8 cellular contexts compared by ENCODE assay signal in the genomic region with DNA sequence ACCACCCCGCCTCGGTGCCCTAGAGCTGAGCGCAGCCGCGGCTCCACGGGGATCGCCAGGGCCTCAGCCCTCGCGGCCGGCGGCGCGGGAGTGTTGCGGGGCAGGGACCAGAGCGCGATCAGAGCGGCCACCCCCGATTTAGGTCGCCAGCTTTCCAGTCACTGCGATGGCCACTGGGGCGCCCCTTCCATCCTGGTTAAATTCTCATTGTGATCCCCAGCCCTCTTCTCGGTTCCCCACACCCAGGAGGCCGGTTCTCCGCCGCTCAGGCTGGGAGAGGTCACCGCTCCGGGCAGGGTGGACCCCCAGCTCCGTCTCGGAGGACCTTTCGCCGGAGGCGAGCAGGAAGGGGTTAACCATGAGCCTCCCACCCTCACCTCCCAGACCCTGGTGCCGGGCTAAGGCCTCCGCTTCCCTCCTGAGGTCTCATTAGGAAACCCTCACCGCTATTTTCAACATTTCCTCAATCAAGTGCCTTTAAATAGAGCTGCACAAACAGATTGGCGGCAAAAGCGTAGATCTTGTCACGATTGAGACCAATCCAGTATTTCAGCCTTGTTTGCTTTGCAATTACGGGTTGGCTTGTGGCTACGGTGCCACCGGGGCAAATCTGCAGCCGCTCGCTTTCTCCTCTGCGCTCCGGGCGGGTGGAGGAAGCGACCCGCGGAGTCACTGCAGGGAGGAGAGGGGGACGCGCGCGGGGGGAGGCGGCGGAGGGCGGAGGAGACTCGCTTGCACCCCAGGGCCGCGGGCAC. TPM values are rescaled to one million over a fixed set of nuclear protein-coding genes. Genes with fewer than 3 reads are reported as not detected.
A peak's percentile ranks its signal among the peaks of the same experiment; 100 is the strongest.
DNase-seq lines count a peak whose midpoint lies in the region; ATAC-seq and TF ChIP-seq lines count a peak whose summit lies in the region.

No MANE protein-coding gene starts in this region.

- H3K27ac ChIP-seq in colonic mucosa: peak overlapping the region; percentile 2

- no peaks in the 10 kb centered on the region for H3K36me3 ChIP-seq in colonic mucosa
- no peaks in the 10 kb centered on the region for H3K36me3 ChIP-seq in mucosa of stomach (ENCODE audit: control insufficient read depth, insufficient read depth, low read length)

- H3K27me3 ChIP-seq in colonic mucosa (peaks cover 62% of the 10 kb centered on the region), mucosa of stomach (ENCODE audit: control insufficient read depth, insufficient read depth, low read length) (peaks cover 90% of the 10 kb centered on the region)

- intact Hi-C loops in colonic mucosa (cut with DNase I): no loop called here

- no peaks in the 10 kb centered on the region for H3K9me3 ChIP-seq in colonic mucosa
- H3K9me3 ChIP-seq in mucosa of stomach (ENCODE audit: control insufficient read depth, low read length): no peaks in the 10 kb centered on the region

- TF ChIP-seq CTCF in colonic mucosa (IDR thresholded peaks at IDR 0.05): no peak

- no peak for ATAC-seq in HG02938 (IDR thresholded peaks at IDR 0.05; ENCODE audit: unreplicated experiment)

- peak overlapping the region in 1 of 2 donors; percentile 28 for H3K9ac ChIP-seq in colonic mucosa (ENCODE audit: low read depth in 2 of 2, low read length in 2 of 2)
- peak overlapping the region; percentile 8 for H3K9ac ChIP-seq in mucosa of stomach (ENCODE audit: low read length)

- DNase-seq in EH (ENCODE audit: low read depth): peak; percentile 20
- DNase-seq in NCI-H1105 treated with DMSO at 0.1 percent for 48 hours (lab: John Stamatoyannopoulos, UW): peak; percentile 71
- no peak for DNase-seq in colonic mucosa
- DNase-seq in amniotic stem cell (lab: John Stamatoyannopoulos, UW): no peak
- DNase-seq in activated CD4-positive, CD25-positive, alpha-beta regulatory T cell treated with anti-CD3 and anti-CD28 coated beads, Interleukin-2, amount 50 U/mL, for 72 hours: no peak
- DNase-seq in GM19238 (ENCODE audit: insufficient read length, low spot score): no peak

- peaks cover 5% of the 10 kb centered on the region for H3K4me1 ChIP-seq in colonic mucosa
- H3K4me1 ChIP-seq in mucosa of stomach (ENCODE audit: control insufficient read depth, insufficient read depth, low read length): no peaks in the 10 kb centered on the region

- H3K4me3 ChIP-seq in colonic mucosa: peak overlapping the region; percentile 16
- H3K4me3 ChIP-seq in mucosa of stomach (ENCODE audit: low read length): no peak overlapping the region

RNA-seq across cellular contexts. Expression of a gene that starts 8.3 kb away (rescaled TPM):
- 1 to 10 TPM; 1.6 to 9.4 TPM for total RNA-seq in colonic mucosa

Comparison
In these comparisons a context has a peak if more than half of its experiments do, and no peak if none do; other contexts are left out.
1. DNase-seq: peak in EH (single experiment) and NCI-H1105 treated with DMSO at 0.1 percent for 48 hours (single experiment); none in colonic mucosa (single experiment), amniotic stem cell (single experiment), activated CD4-positive, CD25-positive, alpha-beta regulatory T cell treated with anti-CD3 and anti-CD28 coated beads, Interleukin-2, amount 50 U/mL, for 72 hours (single experiment) and GM19238 (single experiment).